ENCODE assay signal across 12 cellular contexts in the genomic region with DNA sequence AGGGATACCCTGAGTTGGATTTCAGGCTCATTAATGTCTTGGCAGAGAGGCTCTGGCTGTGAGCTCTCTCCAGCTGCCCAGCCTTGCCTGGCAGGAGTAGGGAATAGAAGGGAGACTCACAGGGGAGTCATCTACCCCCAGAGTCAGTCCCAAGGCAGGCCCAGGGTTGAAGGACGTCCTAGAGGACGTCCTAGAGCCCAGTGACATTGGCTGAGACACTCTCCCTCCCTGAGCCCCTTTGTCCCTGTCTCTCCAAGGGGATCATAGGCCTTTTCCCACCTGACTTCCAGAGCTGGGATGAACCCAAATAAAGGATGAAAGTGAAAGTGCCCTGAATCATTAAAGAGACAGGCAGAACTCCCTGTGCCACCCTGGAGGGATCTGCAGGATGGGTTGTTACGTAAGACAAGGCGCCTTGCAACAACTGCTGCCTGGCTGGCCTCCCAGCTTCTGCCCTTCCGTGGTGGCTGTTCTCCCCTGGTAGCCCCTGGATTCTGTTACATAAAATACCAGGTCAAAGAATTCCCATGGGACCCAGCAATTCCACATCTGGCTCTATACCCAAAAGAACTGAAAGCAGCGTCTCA. TPM values are rescaled to one million over a fixed set of nuclear protein-coding genes. Genes with fewer than 3 reads are reported as not detected.
A peak's percentile ranks its signal among the peaks of the same experiment; 100 is the strongest.
DNase-seq lines count a peak whose midpoint lies in the region; ATAC-seq and TF ChIP-seq lines count a peak whose summit lies in the region.
"Had no signal": no experiment of that assay in that cellular context is flagged by ENCODE, and none has a peak within 500 bp of the region (broad histone marks: within the 10 kb centered on the region; RNA-seq: fewer than 3 reads in every experiment).

No MANE protein-coding gene starts in this region.

- no CpG with 5 or more reads among the region's 6 CpGs for WGBS in neuronal stem cell (ENCODE audit: extremely low coverage in 2 of 2, insufficient read length in 2 of 2, insufficient replicate concordance in 1 of 2), 2 donors

- H3K79me1 ChIP-seq in neuronal stem cell (ENCODE audit: low read depth, low read length), result no peaks in the 10 kb centered on the region

- H3K27ac ChIP-seq in epithelial cell of prostate (peak overlapping the region; percentile 19), neuronal stem cell (replicated peaks; ENCODE audit: low read length) (no peak overlapping the region)
- H3K27ac ChIP-seq: SK-N-MC had no signal

- peak overlapping the region; percentile 62 for H2BK5ac ChIP-seq in neuronal stem cell (ENCODE audit: low read length)

- H3K4ac ChIP-seq in neuronal stem cell (ENCODE audit: low read length), result no peak overlapping the region

- DNase-seq in AG10803 (ENCODE audit: low read depth) (peak; percentile 59), NCI-H226 (peak; percentile 26), epithelial cell of prostate (ENCODE audit: low read depth, low spot score) (no peak), neuronal stem cell (ENCODE audit: low spot score) (no peak), NOMO-1 treated with DMSO at 0.1 percent for 48 hours (lab: John Stamatoyannopoulos, UW; ENCODE audit: unreplicated experiment) (no peak), HAP-1 (ENCODE audit: low spot score in 2 of 2) (no peak)
- DNase-seq in activated CD4-positive, alpha-beta T cell treated with anti-CD3 and anti-CD28 coated beads for 4 hours, result no peak
- DNase-seq: CD4-positive, CD25-positive, alpha-beta regulatory T cell; effector memory CD8-positive, alpha-beta T cell; NCI-H2227 treated with DMSO at 0.1 percent for 48 hours had no signal

- no peak overlapping the region for H2BK120ac ChIP-seq in neuronal stem cell (ENCODE audit: low read depth, low read length)

- peaks cover 0 to 3% (median 0%) of the 10 kb centered on the region in 3 experiments for H3K27me3 ChIP-seq in neuronal stem cell (ENCODE audit: control insufficient read depth in 3 of 3, insufficient read depth in 3 of 3, low read depth in 1 of 3, low read length in 3 of 3)
- H3K27me3 ChIP-seq in HAP-1 (ENCODE audit: low read depth), result peaks cover 11% of the 10 kb centered on the region

- H3K18ac ChIP-seq in neuronal stem cell (ENCODE audit: low read length), result peak overlapping the region; percentile 51

- no peak for ATAC-seq in HG03342 (IDR thresholded peaks at IDR 0.05; ENCODE audit: unreplicated experiment)
- ATAC-seq: effector memory CD8-positive, alpha-beta T cell had no signal

- H3K4me3 ChIP-seq in AG10803 (ENCODE audit: low read length) (no peak overlapping the region), neuronal stem cell (ENCODE audit: low read length in 2 of 2) (no peak overlapping the region), HAP-1 (no peak overlapping the region)
- H3K4me3 ChIP-seq: SK-N-MC had no signal

- no peak for TF ChIP-seq CTCF in AG10803 (conservative IDR thresholded peaks at IDR 0.05; ENCODE audit: low read length)

- H2BK15ac ChIP-seq in neuronal stem cell (ENCODE audit: low read length), result peak overlapping the region; percentile 58

- H3K9me3 ChIP-seq in neuronal stem cell (replicated peaks in 1 of 2; ENCODE audit: control insufficient read depth in 2 of 2, insufficient read depth in 1 of 2, low read depth in 1 of 2, low read length in 2 of 2) (no peaks in the 10 kb centered on the region), HAP-1 (0 out of 2 replicates have a peak, but pooled peaks cover 4% of the 10 kb centered on the region)

- no peak overlapping the region for H2BK12ac ChIP-seq in neuronal stem cell (ENCODE audit: low read length)

- no peak overlapping the region for H2AFZ ChIP-seq in neuronal stem cell (ENCODE audit: low read length)

- no peak overlapping the region for H3K23ac ChIP-seq in neuronal stem cell (ENCODE audit: low read depth, low read length, poor library complexity)

- no peak overlapping the region for H4K8ac ChIP-seq in neuronal stem cell (ENCODE audit: low read depth, low read length)

- in situ Hi-C loops in HAP-1 (cut with MboI; ENCODE audit: low sequenced_read_pairs), result no loop called here

- no peak overlapping the region for H3K9ac ChIP-seq in neuronal stem cell (ENCODE audit: low read depth, low read length, poor library complexity)

- H3K36me3 ChIP-seq in neuronal stem cell (replicated peaks in 1 of 2; ENCODE audit: control insufficient read depth in 2 of 2, insufficient read depth in 2 of 2, low read length in 2 of 2) (no peaks in the 10 kb centered on the region), HAP-1 (replicated peaks) (no peaks in the 10 kb centered on the region)

- H4K91ac ChIP-seq in neuronal stem cell (ENCODE audit: low read depth, low read length, poor library complexity), result peak overlapping the region; percentile 25

- H2AK5ac ChIP-seq in neuronal stem cell (ENCODE audit: low read depth, low read length), result no peak overlapping the region

- H3K4me1 ChIP-seq in neuronal stem cell (ENCODE audit: control insufficient read depth in 2 of 2, insufficient read depth in 1 of 2, low read depth in 1 of 2, low read length in 2 of 2), result peaks cover 7 to 8% of the 10 kb centered on the region in 2 donors
- H3K4me1 ChIP-seq in HAP-1, result no peaks in the 10 kb centered on the region

- H3K4me2 ChIP-seq in neuronal stem cell (ENCODE audit: insufficient read depth, low read length, poor library complexity, severe bottlenecking), result no peak overlapping the region

- no peak overlapping the region for H3K14ac ChIP-seq in neuronal stem cell (ENCODE audit: low read length)

RNA-seq across cellular contexts. Expression of a gene that starts 53.6 kb away (rescaled TPM):
- polyA plus RNA-seq in neuronal stem cell (2013, experiment 1 of 2), result 8.4 TPM
- 8.4 TPM for polyA plus RNA-seq in neuronal stem cell (2013, experiment 2 of 2)
- polyA plus RNA-seq: CD4-positive, CD25-positive, alpha-beta regulatory T cell had no signal

Comparison
In these comparisons a context has a peak if more than half of its experiments do, and no peak if none do; other contexts are left out.
1. DNase-seq: peak in AG10803 (single experiment) and NCI-H226 (single experiment); none in epithelial cell of prostate (single experiment), neuronal stem cell (single experiment), NOMO-1 treated with DMSO at 0.1 percent for 48 hours (single experiment), activated CD4-positive, alpha-beta T cell treated with anti-CD3 and anti-CD28 coated beads for 4 hours (0 of 2) and HAP-1 (0 of 2).